ENCODE assay signal across 9 cellular contexts in genomic region chr10:124911124-124912051, GRCh38. TPM values are rescaled to one million over a fixed set of nuclear protein-coding genes. Genes with fewer than 3 reads are reported as not detected.
DNase-seq lines count a peak whose midpoint lies in the region; ATAC-seq and TF ChIP-seq lines count a peak whose summit lies in the region.
"Had no signal": no experiment of that assay in that cellular context is flagged by ENCODE, and none has a peak within 500 bp of the region (broad histone marks: within the 10 kb centered on the region; RNA-seq: fewer than 3 reads in every experiment).

No MANE protein-coding gene starts in this region.

- 0 out of 20 replicates have a peak overlapping the region, but pooled peaks of 1 of the 10 experiments have one; percentile 3 for H3K4me3 ChIP-seq in BLaER1 treated with 17β-estradiol and CSF1 and Interleukin-3, amounts not matched to agents 10 nM and 100 nM
- H3K4me3 ChIP-seq in prostate gland = no peak overlapping the region

- in situ Hi-C loops in SK-MEL-5 (cut with HindIII; ENCODE audit: low pct_unique_long_range_greater_than_20kb, low sequenced_read_pairs) = no loop called here

- TF ChIP-seq CTCF in prostate gland (IDR thresholded peaks at IDR 0.05) = no peak

- peak overlapping the region in 3 of 11 experiments; percentile 2 to 47 (median 14); a peak in 2 of 22 replicates for H3K9ac ChIP-seq in BLaER1 treated with 17β-estradiol and CSF1 and Interleukin-3, amounts not matched to agents 10 nM and 100 nM

- intact Hi-C loops in prostate gland (cut with DNase I) = loop anchor here (10.0 kb wide), 1 partner anchor 243 kb away; no protein-coding TSS in a partner anchor

- H3K36me3 ChIP-seq in BLaER1 treated with 17β-estradiol and CSF1 and Interleukin-3, amounts not matched to agents 10 nM and 100 nM = no peaks in the 10 kb centered on the region
- H3K36me3 ChIP-seq in prostate gland = no peaks in the 10 kb centered on the region

- peaks cover 17 to 37% (median 31%) of the 10 kb centered on the region in 10 experiments for H3K4me1 ChIP-seq in BLaER1 treated with 17β-estradiol and CSF1 and Interleukin-3, amounts not matched to agents 10 nM and 100 nM
- H3K4me1 ChIP-seq in prostate gland (replicated peaks) = no peaks in the 10 kb centered on the region

- no peaks in the 10 kb centered on the region for H3K27me3 ChIP-seq in BLaER1 treated with 17β-estradiol and CSF1 and Interleukin-3, amounts not matched to agents 10 nM and 100 nM
- no peaks in the 10 kb centered on the region for H3K27me3 ChIP-seq in prostate gland (replicated peaks; ENCODE audit: insufficient read depth)

- DNase-seq in SK-MEL-5 (ENCODE audit: low read depth, low spot score) (peak; percentile 64), fibroblast of peridontal ligament (ENCODE audit: extremely low read depth) (peak; percentile 86), prostate gland (ENCODE audit: low spot score) (peak; percentile 37), NCI-H524 treated with DMSO at 0.1 percent for 48 hours (lab: John Stamatoyannopoulos, UW) (no peak)
- DNase-seq in activated CD4-positive, CD25-positive, alpha-beta regulatory T cell treated with anti-CD3 and anti-CD28 coated beads, Interleukin-2, amount 50 U/mL, for 72 hours = no peak
- DNase-seq: foreskin keratinocyte had no signal

- H3K27ac ChIP-seq in BLaER1 treated with 17β-estradiol and CSF1 and Interleukin-3, amounts not matched to agents 10 nM and 100 nM = peak overlapping the region in 3 of 11 experiments; percentile 16 to 25 (median 22); a peak in 2 of 22 replicates
- peak overlapping the region; percentile 7 to 53 for H3K27ac ChIP-seq in prostate gland
- H3K27ac ChIP-seq: foreskin keratinocyte had no signal

- WGBS in prostate gland = 32% methylated on average over 13 of the region's 13 CpGs

- no peaks in the 10 kb centered on the region for H4K20me1 ChIP-seq in BLaER1 treated with 17β-estradiol and CSF1 and Interleukin-3, amounts not matched to agents 10 nM and 100 nM

- ATAC-seq in GM21576 (IDR thresholded peaks at IDR 0.05; ENCODE audit: unreplicated experiment) (no peak), HG03097 (IDR thresholded peaks at IDR 0.05; ENCODE audit: low FRiP score, unreplicated experiment) (no peak)
- ATAC-seq: foreskin keratinocyte had no signal

- H3K4me2 ChIP-seq in BLaER1 treated with 17β-estradiol and CSF1 and Interleukin-3, amounts not matched to agents 10 nM and 100 nM = peak overlapping the region; percentile 32 to 92 (median 45); a peak in 21 of 22 replicates

- H3K9me3 ChIP-seq in BLaER1 treated with 17β-estradiol and CSF1 and Interleukin-3, amounts not matched to agents 10 nM and 100 nM (replicated peaks in 1 of 11) = no peaks in the 10 kb centered on the region
- H3K9me3 ChIP-seq in prostate gland = no peaks in the 10 kb centered on the region

- no peak for TF ChIP-seq POLR2A in prostate gland (IDR thresholded peaks at IDR 0.05)

RNA-seq across cellular contexts. Expression of gene ZRANB1, which starts 30.5 kb away (rescaled TPM):
- 12.0 and 13.2 TPM in 2 replicates for total RNA-seq in SK-MEL-5 (2014; rRNA removed; shearing (Covaris generic))
- polyA plus RNA-seq in SK-MEL-5 (2015; cell fraction: cytosol; rRNA removed) = 5.9 and 8.8 TPM in 2 replicates
- polyA plus RNA-seq in SK-MEL-5 (2015; cell fraction: nucleus; rRNA removed) = 6.8 and 9.2 TPM in 2 replicates
- total RNA-seq in prostate gland = 10 to 100 TPM; 17.9 to 28.7 TPM

Comparison
In these comparisons a context has a peak if more than half of its experiments do, and no peak if none do; other contexts are left out.
1. DNase-seq: peak in SK-MEL-5 (single experiment), fibroblast of peridontal ligament (single experiment) and prostate gland (single experiment); none in activated CD4-positive, CD25-positive, alpha-beta regulatory T cell treated with anti-CD3 and anti-CD28 coated beads, Interleukin-2, amount 50 U/mL, for 72 hours (single experiment) and NCI-H524 treated with DMSO at 0.1 percent for 48 hours (single experiment).